8 cellular contexts compared by ENCODE assay signal in genomic region chr20:54680872-54681297, GRCh38.
DNase-seq lines count a peak whose midpoint lies in the region; ATAC-seq, FAIRE-seq and TF ChIP-seq lines count a peak whose summit lies in the region.

No MANE protein-coding gene starts in this region.

- H3K27ac ChIP-seq in H9 (ENCODE audit: insufficient read length, low read depth, low read length) (no peak overlapping the region), PC-9 (no peak overlapping the region), H1 (ENCODE audit: low read depth, low read length) (no peak overlapping the region)

- H3K56ac ChIP-seq in H9 (ENCODE audit: insufficient read length, low read depth, low read length), result no peak overlapping the region
- no peak overlapping the region for H3K56ac ChIP-seq in H1 (replicated peaks; ENCODE audit: insufficient read length, low read depth, low read length)

- no peak overlapping the region for H3K4me3 Mint-ChIP-seq in H9
- peak overlapping the region; percentile 42 for H3K4me3 Mint-ChIP-seq in neural crest cell

- H4K20me1 ChIP-seq in H9 (ENCODE audit: control insufficient read depth, insufficient read depth, insufficient read length), result no peaks in the 10 kb centered on the region
- H4K20me1 ChIP-seq in PC-9 (ENCODE audit: insufficient read depth), result no peaks in the 10 kb centered on the region
- H4K20me1 ChIP-seq in H1 (replicated peaks in 1 of 2; ENCODE audit: control insufficient read depth in 1 of 2, insufficient read depth in 2 of 2, low read length in 2 of 2), result no peaks in the 10 kb centered on the region

- no peak overlapping the region for H2BK5ac ChIP-seq in H9 (ENCODE audit: insufficient read length, low read length)
- H2BK5ac ChIP-seq in H1 (ENCODE audit: low read depth, low read length), result no peak overlapping the region

- H3K4ac ChIP-seq in H9 (ENCODE audit: low read depth, low read length) (no peak overlapping the region), H1 (replicated peaks; ENCODE audit: insufficient read length, low read depth, low read length) (no peak overlapping the region)

- no peak overlapping the region for H2BK15ac ChIP-seq in H9 (ENCODE audit: low read depth, low read length)
- H2BK15ac ChIP-seq in H1 (ENCODE audit: low read length), result no peak overlapping the region

- no peak for TF ChIP-seq POLR2A in H1 (IDR thresholded peaks at IDR 0.05; ENCODE audit: control extremely low read depth in 1 of 2, low read depth in 2 of 2, low read length in 2 of 2)

- H3K9ac ChIP-seq in H9 (ENCODE audit: extremely low read depth, insufficient read length, low read length), result no peak overlapping the region
- H3K9ac ChIP-seq in H1 (replicated peaks in 1 of 4; ENCODE audit: extremely low read depth in 1 of 4, low read depth in 3 of 4, low read length in 3 of 4), result no peak overlapping the region

- no peak overlapping the region for H4K5ac ChIP-seq in H9 (ENCODE audit: insufficient read length, low read depth, low read length)
- no peak overlapping the region for H4K5ac ChIP-seq in H1 (ENCODE audit: insufficient read length, low read depth, low read length)

- ATAC-seq in HG02885 (IDR thresholded peaks at IDR 0.05; ENCODE audit: poor library complexity, unreplicated experiment), result no peak
- no peak for ATAC-seq in GM18909 (IDR thresholded peaks at IDR 0.05; ENCODE audit: poor library complexity, unreplicated experiment)
- no peak for ATAC-seq in GM21423 (IDR thresholded peaks at IDR 0.05; ENCODE audit: unreplicated experiment)

- H2BK12ac ChIP-seq in H9 (ENCODE audit: insufficient read length, low read depth, low read length), result no peak overlapping the region
- no peak overlapping the region for H2BK12ac ChIP-seq in H1 (ENCODE audit: low read depth, low read length)

- H3T11ph ChIP-seq in H9 (ENCODE audit: low read length), result no peak overlapping the region

- peak; percentile 92 for FAIRE-seq in H1 (lab: Jason Lieb, UNC)

- no CpG with 5 or more reads among the region's 12 CpGs for WGBS in H9 (ENCODE audit: extremely low coverage, insufficient read length, low lambda C conversion rate)
- 35% methylated on average over 12 of the region's 12 CpGs; no CpG with 5 or more reads in 1 of the 2 experiments for WGBS in H1 (ENCODE audit: extremely low coverage in 1 of 2, insufficient coverage in 1 of 2, insufficient read length in 1 of 2, insufficient replicate concordance in 2 of 2, low coverage in 1 of 2, low lambda C conversion rate in 2 of 2, missing lambda C conversion rate in 1 of 2), 2 experiments

- no peak overlapping the region for H2AK5ac ChIP-seq in H9 (ENCODE audit: insufficient read length, low read length)
- H2AK5ac ChIP-seq in H1 (ENCODE audit: low read depth, low read length), result no peak overlapping the region

- no peaks in the 10 kb centered on the region for H3K9me2 ChIP-seq in PC-9 (ENCODE audit: insufficient read depth)

- BruUV-seq in PC-9 (replicated peaks; lab: Mats Ljungman, UMichigan), result no TSS peak

- DNase-seq in DMS53 treated with DMSO at 0.1 percent for 48 hours (lab: John Stamatoyannopoulos, UW; ENCODE audit: unreplicated experiment) (peak; percentile 20), H9 (peak; percentile 37), PC-9 (peak; percentile 29 to 53), H1 (ENCODE audit: low read depth in 1 of 2, low spot score in 2 of 2) (peak in 1 of 2 experiments; percentile 70), neural crest cell (ENCODE audit: low read depth, low spot score) (peak; percentile 67)

- H3K9me3 Mint-ChIP-seq in H9 (no peaks in the 10 kb centered on the region), neural crest cell (no peaks in the 10 kb centered on the region)

- POLR2A ChIA-PET in PC-9 (lab: Charles Lee; ENCODE audit: unreplicated experiment), result no interaction called here
- POLR2A ChIA-PET in H1 (lab: Charles Lee; ENCODE audit: partially characterized antibody), result no interaction called here

- H3K4me2 ChIP-seq in H9 (ENCODE audit: insufficient read depth, insufficient read length, low read length), result no peak overlapping the region
- H3K4me2 ChIP-seq in PC-9, result no peak overlapping the region
- peak overlapping the region in 1 of 2 experiments; percentile 39; a peak in 1 of 4 replicates for H3K4me2 ChIP-seq in H1 (ENCODE audit: insufficient read depth in 1 of 2, low read depth in 2 of 2, low read length in 2 of 2)

- H3K27me3 ChIP-seq in H9 (ENCODE audit: insufficient read depth, low read length) (no peaks in the 10 kb centered on the region), PC-9 (ENCODE audit: insufficient read depth, low read depth) (peaks cover 37% of the 10 kb centered on the region), H1 (replicated peaks in 1 of 4; ENCODE audit: control insufficient read depth in 3 of 4, extremely low read depth in 1 of 4, insufficient read depth in 3 of 4, low read length in 3 of 4) (0 out of 7 replicates have a peak, but pooled peaks cover 0 to 2% (median 0%) of the 10 kb centered on the region in 4 experiments)

- peaks cover 12 to 14% of the 10 kb centered on the region in 2 experiments for H3K4me1 Mint-ChIP-seq in H9
- peaks cover 23% of the 10 kb centered on the region for H3K4me1 Mint-ChIP-seq in neural crest cell

- TF ChIP-seq EP300 in H1 (IDR thresholded peaks at IDR 0.05; ENCODE audit: borderline replicate concordance in 1 of 2, low read depth in 2 of 2, low read length in 2 of 2), result no peak

- H3K79me2 ChIP-seq in H9 (ENCODE audit: insufficient read depth, low read length), result no peaks in the 10 kb centered on the region
- H3K79me2 ChIP-seq in PC-9 (ENCODE audit: low read depth), result no peaks in the 10 kb centered on the region
- H3K79me2 ChIP-seq in H1 (ENCODE audit: control insufficient read depth in 1 of 2, insufficient read depth in 2 of 2, low read length in 2 of 2), result no peaks in the 10 kb centered on the region

- H3K27me3 Mint-ChIP-seq in H9 (ENCODE audit: low read depth) (peaks cover 5% of the 10 kb centered on the region), neural crest cell (ENCODE audit: low read depth) (peaks cover 7% of the 10 kb centered on the region)

- H3K23me2 ChIP-seq in H9 (ENCODE audit: insufficient read length, low read depth, low read length, poor library complexity, severe bottlenecking) (no peaks in the 10 kb centered on the region), H1 (ENCODE audit: low read depth, low read length) (no peaks in the 10 kb centered on the region; the same call in 1 of the 2 replicates)

- TF ChIP-seq CTCF in H9 (conservative IDR thresholded peaks at IDR 0.05) (peak; percentile 82), PC-9 (conservative IDR thresholded peaks at IDR 0.05) (peak; percentile 87), H1 (IDR thresholded peaks at IDR 0.05; ENCODE audit: control extremely low read depth in 1 of 3, insufficient read depth in 1 of 3, low read depth in 1 of 3, low read length in 3 of 3) (peak in 2 of 3 experiments; percentile 55 to 56; a peak in 3 of 4 replicates), neural crest cell (conservative IDR thresholded peaks at IDR 0.05) (peak; percentile 91)

- H3K14ac ChIP-seq in H9 (ENCODE audit: insufficient read depth, low read length) (no peak overlapping the region), H1 (ENCODE audit: insufficient read length) (no peak overlapping the region)

- H3K36me3 Mint-ChIP-seq in H9 (ENCODE audit: insufficient read depth in 1 of 3, low read depth in 3 of 3) (no peaks in the 10 kb centered on the region; a peak in 1 of 7 replicates), neural crest cell (ENCODE audit: low read depth) (no peaks in the 10 kb centered on the region)

- H2AFZ ChIP-seq in H9 (ENCODE audit: low read length) (no peak overlapping the region), PC-9 (no peak overlapping the region), H1 (ENCODE audit: low read length) (no peak overlapping the region)

- H3K4me3 ChIP-seq in PC-9, result no peak overlapping the region
- no peak overlapping the region for H3K4me3 ChIP-seq in H1 (ENCODE audit: extremely low read depth in 1 of 4, insufficient read depth in 2 of 4, low read depth in 3 of 4, low read length in 4 of 4)

- H3K18ac ChIP-seq in H9 (ENCODE audit: insufficient read length, low read depth, low read length) (no peak overlapping the region), H1 (ENCODE audit: extremely low read depth, low read length) (no peak overlapping the region)

- H4K91ac ChIP-seq in H9 (ENCODE audit: insufficient read length, low read depth, low read length) (no peak overlapping the region), H1 (replicated peaks; ENCODE audit: insufficient read length, low read length) (no peak overlapping the region)

- H3K4me1 ChIP-seq in H9 (ENCODE audit: insufficient read depth, low read length) (no peaks in the 10 kb centered on the region; the same call in 1 of the 2 replicates), PC-9 (replicated peaks; ENCODE audit: insufficient read depth) (no peaks in the 10 kb centered on the region), H1 (replicated peaks in 1 of 4; ENCODE audit: control insufficient read depth in 3 of 4, insufficient read depth in 4 of 4, low read length in 3 of 4) (no peaks in the 10 kb centered on the region; a peak in 1 of 7 replicates)

- intact Hi-C loops in PC-9 (cut with micrococcal nuclease; ENCODE audit: unreplicated experiment), result no loop called here

- H3K79me1 ChIP-seq in H9 (ENCODE audit: insufficient read depth, low read depth, low read length, poor library complexity, severe bottlenecking) (no peaks in the 10 kb centered on the region), H1 (ENCODE audit: low read depth, low read length) (no peaks in the 10 kb centered on the region)

- H3K9me3 ChIP-seq in H9 (ENCODE audit: control insufficient read depth, low read depth, low read length) (no peaks in the 10 kb centered on the region), PC-9 (ENCODE audit: insufficient read depth, low read depth) (no peaks in the 10 kb centered on the region), H1 (ENCODE audit: insufficient read depth in 2 of 2, low read depth in 1 of 2, low read length in 1 of 2) (no peaks in the 10 kb centered on the region)

- H4K8ac ChIP-seq in H9 (replicated peaks; ENCODE audit: insufficient read length, low read depth, low read length) (no peak overlapping the region), H1 (ENCODE audit: extremely low read depth, insufficient read depth, low read length) (no peak overlapping the region)

- no peaks in the 10 kb centered on the region for H3F3A ChIP-seq in PC-9 (ENCODE audit: insufficient read depth, low read depth)

- H3K36me3 ChIP-seq in PC-9 (ENCODE audit: low read depth) (no peaks in the 10 kb centered on the region), H1 (ENCODE audit: control insufficient read depth in 2 of 4, insufficient read depth in 4 of 4, low read length in 3 of 4) (no peaks in the 10 kb centered on the region)

- CTCF ChIA-PET in PC-9 (lab: Charles Lee) (no interaction called here), H1 (lab: Charles Lee; ENCODE audit: partially characterized antibody) (interaction anchor here (0.6 to 3.8 kb wide), 21 partner anchors 11 to 580 kb away, joined by 3 to 25 read pairs (median 4); no protein-coding TSS in a partner anchor)

- H3K23ac ChIP-seq in H9 (ENCODE audit: insufficient read length, low read depth, low read length), result no peak overlapping the region
- H3K23ac ChIP-seq in H1 (ENCODE audit: insufficient read length), result no peak overlapping the region

- H2BK20ac ChIP-seq in H9 (ENCODE audit: low read depth, low read length, poor library complexity, severe bottlenecking) (no peak overlapping the region), H1 (ENCODE audit: low read length) (no peak overlapping the region)

- peak; percentile 76 to 84 for TF ChIP-seq RAD21 in H1 (IDR thresholded peaks at IDR 0.05 in 1 of 2, conservative IDR thresholded peaks at IDR 0.05 in 1 of 2; ENCODE audit: low read depth in 2 of 2, low read length in 2 of 2)

- no peak overlapping the region for H2BK120ac ChIP-seq in H9 (ENCODE audit: low read depth, low read length, poor library complexity, severe bottlenecking)
- no peak overlapping the region for H2BK120ac ChIP-seq in H1 (replicated peaks; ENCODE audit: low read depth, low read length)

- H3K27ac Mint-ChIP-seq in H9 (no peak overlapping the region), neural crest cell (ENCODE audit: unreplicated experiment) (peak overlapping the region; percentile 58)
